In the genomic region with DNA sequence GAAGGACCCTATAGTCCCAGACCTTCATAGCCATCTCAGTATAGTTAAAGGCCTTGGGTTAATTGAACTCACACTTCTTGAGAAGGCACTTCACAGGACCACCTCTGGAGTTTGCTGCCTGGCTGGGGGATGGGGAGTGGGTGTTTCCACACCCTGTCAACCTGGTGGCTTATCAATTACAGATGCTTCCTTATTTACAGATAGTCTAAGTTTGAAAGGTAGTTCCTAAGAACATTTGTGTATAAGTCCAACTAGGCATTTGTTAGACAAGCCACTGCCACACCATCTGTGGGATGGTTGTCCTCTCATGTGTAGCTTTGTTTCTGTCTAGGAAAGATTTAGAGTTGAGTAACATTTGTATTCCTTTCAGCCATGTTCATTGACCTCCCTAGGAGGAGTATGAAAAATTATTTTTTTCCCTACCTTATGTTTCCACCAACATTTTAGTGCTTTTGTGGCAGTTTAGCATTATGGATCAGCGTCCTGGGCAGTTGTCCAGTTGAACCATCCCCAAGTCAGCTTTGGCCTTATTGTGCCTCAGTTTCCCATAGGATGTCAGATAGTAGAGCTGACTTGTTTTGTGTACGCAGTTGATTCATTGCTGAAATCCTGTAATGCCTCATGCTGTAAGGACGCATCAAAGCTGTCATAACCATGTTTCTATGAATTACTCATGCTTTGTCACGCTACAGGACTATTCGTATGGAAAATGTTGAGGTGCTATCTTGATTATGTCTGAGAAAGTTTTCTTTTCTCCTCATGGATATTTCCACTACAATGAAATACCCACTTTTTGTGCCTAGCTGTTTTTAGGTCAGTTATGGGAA, we compare ENCODE assay signal across 11 cellular contexts. TPM values are rescaled to one million over a fixed set of nuclear protein-coding genes. Genes with fewer than 3 reads are reported as not detected.
A peak's percentile ranks its signal among the peaks of the same experiment; 100 is the strongest.
DNase-seq lines count a peak whose midpoint lies in the region; ATAC-seq, FAIRE-seq and TF ChIP-seq lines count a peak whose summit lies in the region.
"Had no signal": no experiment of that assay in that cellular context is flagged by ENCODE, and none has a peak within 500 bp of the region (broad histone marks: within the 10 kb centered on the region; RNA-seq: fewer than 3 reads in every experiment).

No MANE protein-coding gene starts in this region.

- H3K4me1 ChIP-seq in right atrium auricular region: peaks cover 0 to 5% of the 10 kb centered on the region in 2 donors

- no peaks in the 10 kb centered on the region for H3K9me3 ChIP-seq in right atrium auricular region
- H3K9me3 ChIP-seq: spleen had no signal

- H3K9me3 Mint-ChIP-seq in activated T-helper 1 cell treated with anti-CD3 and anti-CD28 coated beads, Interleukin-12 subunit alpha, Interleukin-12 subunit beta, Interleukin-2, Interleukin-4 antibody, amounts not matched to agents 30 ng/mL and 10 ng/mL and 1 ng/mL, durations not matched to agents 14 hours and 24 hours and 36 hours: peaks cover 4% of the 10 kb centered on the region
- no peaks in the 10 kb centered on the region for H3K9me3 Mint-ChIP-seq in mesothelial cell of epicardium
- H3K9me3 Mint-ChIP-seq: CD4-positive, alpha-beta memory T cell had no signal

- ATAC-seq in GM18498 (IDR thresholded peaks at IDR 0.05; ENCODE audit: unreplicated experiment) (peak; percentile 46), GM19035 (IDR thresholded peaks at IDR 0.05; ENCODE audit: unreplicated experiment) (peak; percentile 58), HG02885 (IDR thresholded peaks at IDR 0.05; ENCODE audit: poor library complexity, unreplicated experiment) (peak; percentile 72)
- ATAC-seq: naive thymus-derived CD4-positive, alpha-beta T cell had no signal

- H3K36me3 Mint-ChIP-seq in activated T-helper 1 cell treated with anti-CD3 and anti-CD28 coated beads, Interleukin-12 subunit alpha, Interleukin-12 subunit beta, Interleukin-2, Interleukin-4 antibody, amounts not matched to agents 30 ng/mL and 10 ng/mL and 1 ng/mL, durations not matched to agents 14 hours and 24 hours and 36 hours (ENCODE audit: low read depth): peaks cover 2% of the 10 kb centered on the region
- H3K36me3 Mint-ChIP-seq in mesothelial cell of epicardium: no peaks in the 10 kb centered on the region
- H3K36me3 Mint-ChIP-seq: CD4-positive, alpha-beta memory T cell had no signal

- no peak overlapping the region for H3K4me3 ChIP-seq in right atrium auricular region
- H3K4me3 ChIP-seq: spleen had no signal

- peaks cover 72% of the 10 kb centered on the region for H3K4me1 Mint-ChIP-seq in activated T-helper 1 cell treated with anti-CD3 and anti-CD28 coated beads, Interleukin-12 subunit alpha, Interleukin-12 subunit beta, Interleukin-2, Interleukin-4 antibody, amounts not matched to agents 30 ng/mL and 10 ng/mL and 1 ng/mL, durations not matched to agents 14 hours and 24 hours and 36 hours (ENCODE audit: low read depth)
- H3K4me1 Mint-ChIP-seq in mesothelial cell of epicardium: no peaks in the 10 kb centered on the region

- H3K36me3 ChIP-seq in right atrium auricular region: no peaks in the 10 kb centered on the region
- H3K36me3 ChIP-seq: spleen had no signal

- no peak for DNase-seq in activated T-helper 1 cell treated with anti-CD3 and anti-CD28 coated beads, Interleukin-12 subunit alpha, Interleukin-12 subunit beta, Interleukin-2, Interleukin-4 antibody, amounts not matched to agents 30 ng/mL and 10 ng/mL and 1 ng/mL, durations not matched to agents 14 hours and 24 hours and 36 hours (ENCODE audit: low spot score)
- DNase-seq in mesothelial cell of epicardium (ENCODE audit: low spot score in 2 of 2, unreplicated experiment in 2 of 2) (no peak), NCI-H526 treated with DMSO at 0.1 percent for 48 hours (lab: John Stamatoyannopoulos, UW) (no peak), HTR-8/SVneo (ENCODE audit: insufficient read length, low spot score) (no peak), right atrium auricular region (ENCODE audit: low spot score) (no peak)
- DNase-seq: CD4-positive, alpha-beta memory T cell; naive thymus-derived CD4-positive, alpha-beta T cell; spleen had no signal

- TF ChIP-seq CTCF in mesothelial cell of epicardium (IDR thresholded peaks at IDR 0.05; ENCODE audit: unreplicated experiment) (no peak), right atrium auricular region (IDR thresholded peaks at IDR 0.05) (no peak)

- H3K27me3 Mint-ChIP-seq in activated T-helper 1 cell treated with anti-CD3 and anti-CD28 coated beads, Interleukin-12 subunit alpha, Interleukin-12 subunit beta, Interleukin-2, Interleukin-4 antibody, amounts not matched to agents 30 ng/mL and 10 ng/mL and 1 ng/mL, durations not matched to agents 14 hours and 24 hours and 36 hours (ENCODE audit: insufficient read depth): peaks cover 4% of the 10 kb centered on the region
- peaks cover 7% of the 10 kb centered on the region for H3K27me3 Mint-ChIP-seq in mesothelial cell of epicardium (ENCODE audit: low read depth)

- peak overlapping the region; percentile 66 for H3K4me3 Mint-ChIP-seq in activated T-helper 1 cell treated with anti-CD3 and anti-CD28 coated beads, Interleukin-12 subunit alpha, Interleukin-12 subunit beta, Interleukin-2, Interleukin-4 antibody, amounts not matched to agents 30 ng/mL and 10 ng/mL and 1 ng/mL, durations not matched to agents 14 hours and 24 hours and 36 hours
- H3K4me3 Mint-ChIP-seq in mesothelial cell of epicardium: no peak overlapping the region
- H3K4me3 Mint-ChIP-seq: CD4-positive, alpha-beta memory T cell; naive thymus-derived CD4-positive, alpha-beta T cell had no signal

- FAIRE-seq in HTR-8/SVneo (lab: Jason Lieb, UNC): no peak

- intact Hi-C loops in activated T-helper 1 cell treated with anti-CD3 and anti-CD28 coated beads, Interleukin-12 subunit alpha, Interleukin-12 subunit beta, Interleukin-2, Interleukin-4 antibody, amounts not matched to agents 30 ng/mL and 10 ng/mL and 1 ng/mL, durations not matched to agents 14 hours and 24 hours and 36 hours (cut with micrococcal nuclease): loop anchor here (1.0 to 5.0 kb wide), 8 partner anchors 13 to 484 kb away; partner anchors contain the start of genes EIF2A, ERICH6, GPR171 and SERP1

- H3K27ac Mint-ChIP-seq in activated T-helper 1 cell treated with anti-CD3 and anti-CD28 coated beads, Interleukin-12 subunit alpha, Interleukin-12 subunit beta, Interleukin-2, Interleukin-4 antibody, amounts not matched to agents 30 ng/mL and 10 ng/mL and 1 ng/mL, durations not matched to agents 14 hours and 24 hours and 36 hours: peak overlapping the region; percentile 93
- no peak overlapping the region for H3K27ac Mint-ChIP-seq in mesothelial cell of epicardium
- H3K27ac Mint-ChIP-seq: CD4-positive, alpha-beta memory T cell had no signal

- no peak overlapping the region for H3K27ac ChIP-seq in right atrium auricular region
- H3K27ac ChIP-seq: spleen had no signal

- no peaks in the 10 kb centered on the region for H3K27me3 ChIP-seq in right atrium auricular region

RNA-seq across cellular contexts. Expression of gene SIAH2, which starts 21.2 kb away (rescaled TPM):
- total RNA-seq in activated T-helper 1 cell treated with anti-CD3 and anti-CD28 coated beads, Interleukin-12 subunit alpha, Interleukin-12 subunit beta, Interleukin-2, Interleukin-4 antibody, amounts not matched to agents 30 ng/mL and 10 ng/mL and 1 ng/mL, durations not matched to agents 14 hours and 24 hours and 36 hours: 175 and 177 TPM in 2 replicates
- 9.5 to 12.6 TPM (median 10.5 TPM) in 3 replicates for total RNA-seq in mesothelial cell of epicardium
- total RNA-seq in right atrium auricular region: 10 to 100 TPM; 14.8 to 30.0 TPM
